9 cellular contexts compared by ENCODE assay signal in genomic region chr13:41557719-41558118, GRCh38.
"Had no signal": no experiment of that assay in that cellular context is flagged by ENCODE, and none has a peak within 500 bp of the region (broad histone marks: within the 10 kb centered on the region; RNA-seq: fewer than 3 reads in every experiment).

No MANE protein-coding gene starts in this region.

- H3K27ac ChIP-seq: GM23248 had no signal

- H3K4me1 Mint-ChIP-seq: GM23338 had no signal

- DNase-seq: GM23248, GOT3, H7, H9, HCEC 1CT, HFFc6 had no signal

- H3K36me3 ChIP-seq: HAP-1 had no signal

- H3K4me3 ChIP-seq: GM23248, GM23338, HAP-1 had no signal

- H3K27ac Mint-ChIP-seq: GM23338, HFFc6 had no signal

- H3K9me3 Mint-ChIP-seq: GM23338, H9, HFFc6 had no signal

- H3K4me3 Mint-ChIP-seq: GM23338, H9, HFFc6 had no signal

- H3K9me3 ChIP-seq: HAP-1 had no signal

- H3K4me1 ChIP-seq: HAP-1 had no signal

- ATAC-seq: GM23338, HCT116 had no signal
